In genomic region chr1:111148376-111148881, GRCh38 we compare ENCODE assay signal across 21 cellular contexts. TPM values are rescaled to one million over a fixed set of nuclear protein-coding genes. Genes with fewer than 3 reads are reported as not detected.
DNase-seq lines count a peak whose midpoint lies in the region; ATAC-seq, FAIRE-seq and TF ChIP-seq lines count a peak whose summit lies in the region.
"Had no signal": no experiment of that assay in that cellular context is flagged by ENCODE, and none has a peak within 500 bp of the region (broad histone marks: within the 10 kb centered on the region; RNA-seq: fewer than 3 reads in every experiment).

No MANE protein-coding gene starts in this region.

- no TSS peak for BruUV-seq in GM12878 (replicated peaks; lab: Mats Ljungman, UMichigan)

- ATAC-seq in HG02852 (IDR thresholded peaks at IDR 0.05; ENCODE audit: unreplicated experiment) (peak; percentile 71), GM12878 (peak; percentile 77), HG02588 (IDR thresholded peaks at IDR 0.05; ENCODE audit: unreplicated experiment) (no peak), HG03565 (IDR thresholded peaks at IDR 0.05; ENCODE audit: unreplicated experiment) (no peak)
- ATAC-seq: gastroesophageal sphincter, GM23338, left lung had no signal

- in situ Hi-C loops in GM12878 (cut with MboI) = no loop called here

- DNase-seq in GM12865 (ENCODE audit: low read depth) (peak; percentile 29), GM19239 (ENCODE audit: insufficient read length, low spot score) (no peak), GM12878 (ENCODE audit: low read depth, low spot score) (no peak), activated gamma-delta T cell (lab: John Stamatoyannopoulos, UW) (no peak), MV-4-11 (lab: John Stamatoyannopoulos, UW) (no peak)
- DNase-seq: activated CD4-positive, alpha-beta T cell treated with anti-CD3 and anti-CD28 coated beads, Interleukin-2, amount 50 U/mL, for 48 hours; aorta; left lung; MM.1S; NCI-H1930; NCI-H526 treated with DMSO at 0.1 percent for 48 hours; stimulated activated CD4-positive, alpha-beta T cell treated with anti-CD3 and anti-CD28 coated beads, Interleukin-4, amount 100 ng/mL, for 1 hour had no signal

- peaks cover 99% of the 10 kb centered on the region for H3K79me2 ChIP-seq in GM12878 (ENCODE audit: control insufficient read depth, insufficient read depth, low read length)

- no peak for TF ChIP-seq POLR2A in GM12878 (IDR thresholded peaks at IDR 0.05; ENCODE audit: low read depth, low read length)

- SMC1A ChIA-PET in GM12878 (lab: Charles Lee; ENCODE audit: uncharacterized antibody, unreplicated experiment) = interaction anchor here (0.8 to 3.2 kb wide), 14 partner anchors 9 to 70 kb away, joined by 3 to 20 read pairs (median 4); partner anchors contain the start of genes CEPT1 and DRAM2

- no peak for TF ChIP-seq EP300 in GM12878 (IDR thresholded peaks at IDR 0.05; ENCODE audit: borderline replicate concordance in 1 of 2, control insufficient read depth in 1 of 2, low read depth in 2 of 2, low read length in 2 of 2)

- POLR2A ChIA-PET in GM12878 (lab: Charles Lee) = interaction anchor here (1.0 to 2.1 kb wide), 5 partner anchors 8 to 50 kb away, joined by 3 to 6 read pairs (median 4); no protein-coding TSS in a partner anchor

- H2AFZ ChIP-seq in GM12878 (ENCODE audit: control insufficient read depth, low read depth, low read length) = no peak overlapping the region
- H2AFZ ChIP-seq: GM23338 had no signal

- no peak overlapping the region for H3K4me3 ChIP-seq in GM12865 (ENCODE audit: low read depth, low read length)
- peak overlapping the region; percentile 13 for H3K4me3 ChIP-seq in GM12878
- H3K4me3 ChIP-seq: gastroesophageal sphincter, GM23338, left lung had no signal

- FAIRE-seq in GM19239 (lab: Jason Lieb, UNC) (peak; percentile 64), GM12878 (lab: Jason Lieb, UNC) (peak; percentile 76)
- FAIRE-seq: GM12892 had no signal

- TF ChIP-seq RAD21 in GM12878 (IDR thresholded peaks at IDR 0.05; ENCODE audit: insufficient read depth, low read depth, low read length) = no peak

- RAD21 ChIA-PET in GM12878 (lab: Charles Lee; ENCODE audit: unreplicated experiment) = interaction anchor here (0.7 to 1.8 kb wide), 3 partner anchors 44 to 75 kb away, joined by 3 to 4 read pairs (median 3); no protein-coding TSS in a partner anchor

- peaks cover 4 to 27% of the 10 kb centered on the region in 2 experiments; a peak in 3 of 4 replicates for H3K36me3 ChIP-seq in GM12878 (ENCODE audit: control insufficient read depth in 2 of 2, insufficient read depth in 2 of 2, low read length in 1 of 2)

- no peaks in the 10 kb centered on the region for H4K20me1 ChIP-seq in GM12878 (ENCODE audit: control insufficient read depth, insufficient read depth)

- 19% methylated on average over 2 of the region's 2 CpGs for WGBS in GM12878 (ENCODE audit: insufficient coverage, insufficient replicate concordance, low lambda C conversion rate, missing lambda C conversion rate)

- peak overlapping the region; percentile 45 for H3K4me2 ChIP-seq in GM12878 (ENCODE audit: control insufficient read depth, insufficient read depth)
- H3K4me2 ChIP-seq: GM23338 had no signal

- H3K27ac ChIP-seq in GM12878 (ENCODE audit: control insufficient read depth, insufficient read depth) = peak overlapping the region; percentile 30
- H3K27ac ChIP-seq: epithelial cell of prostate, gastroesophageal sphincter, left lung had no signal

- no peaks in the 10 kb centered on the region for H3K27me3 ChIP-seq in GM12878 (replicated peaks in 1 of 2; ENCODE audit: control insufficient read depth in 2 of 2, insufficient read depth in 2 of 2, low read length in 1 of 2)
- H3K27me3 ChIP-seq: gastroesophageal sphincter, left lung had no signal

- no peak for TF ChIP-seq CTCF in GM12865 (IDR thresholded peaks at IDR 0.05; ENCODE audit: insufficient read depth, low read depth, low read length, missing control alignments)
- no peak for TF ChIP-seq CTCF in GM12878 (IDR thresholded peaks at IDR 0.05 in 2 of 3, conservative IDR thresholded peaks at IDR 0.05 in 1 of 3; ENCODE audit: control insufficient read depth in 2 of 3, extremely low read depth in 1 of 3, insufficient read depth in 1 of 3, low read depth in 3 of 3, low read length in 3 of 3)

- peaks cover 1% of the 10 kb centered on the region; the same call in 2 of the 3 replicates for H3K9me3 ChIP-seq in GM12878 (replicated peaks; ENCODE audit: control insufficient read depth, insufficient read depth, low read length)
- H3K9me3 ChIP-seq: gastroesophageal sphincter, left lung had no signal

- intact Hi-C loops in GM12878 (cut with micrococcal nuclease; ENCODE audit: unreplicated experiment) = loop anchor here (5.0 to 10.0 kb wide), 3 partner anchors 44 to 606 kb away; partner anchors contain the start of genes CD53 and DDX20

- CTCF ChIA-PET in GM12878 (lab: Yijun Ruan, JAX) = interaction anchor here (0.8 to 3.5 kb wide), 4 partner anchors 12 to 118 kb away, joined by 3 to 15 read pairs (median 4); no protein-coding TSS in a partner anchor

- H3K4me1 ChIP-seq in GM12878 (ENCODE audit: control insufficient read depth, insufficient read depth, low read length) = peaks cover 15% of the 10 kb centered on the region

- H3K9ac ChIP-seq in GM12878 (ENCODE audit: control insufficient read depth, insufficient read depth, low read length) = peak overlapping the region; percentile 43

TF ChIP-seq in GM12878, 131 proteins besides CTCF, POLR2A, EP300 and RAD21 (continues in another document):
- TF ChIP-seq RUNX3 (IDR thresholded peaks at IDR 0.05; ENCODE audit: low read length) = no peak
- no peak for TF ChIP-seq TBL1XR1 (IDR thresholded peaks at IDR 0.05; ENCODE audit: low read depth, low read length)
- no peak for TF ChIP-seq EGR1 (IDR thresholded peaks at IDR 0.05; ENCODE audit: borderline replicate concordance in 1 of 2, low read depth in 2 of 2, low read length in 2 of 2)
- TF ChIP-seq JUND (IDR thresholded peaks at IDR 0.05; ENCODE audit: low read depth, low read length) = no peak

RNA-seq across cellular contexts. Expression of gene CEPT1, which starts 8.4 kb away (rescaled TPM):
- 342 and 348 TPM in 2 replicates for total RNA-seq in GM12878 (2013; cell fraction: nucleolus; rRNA removed)
- total RNA-seq in GM12878 (2014; rRNA removed) (56.0 and 70.0 TPM in 2 replicates), GM12878 (2014; rRNA removed; fragmentation: Illumina TruSeq; extraction: Trizol) (67.5 and 68.8 TPM in 2 replicates), GM12878 (2021) (51.8 and 53.6 TPM in 2 replicates)
- polyA plus RNA-seq in GM12878 (2011; ENCODE audit: low read depth) = 23.6 TPM
- polyA plus RNA-seq in GM12878 (2011; rRNA removed) (77.9 and 125 TPM in 2 replicates), GM12878 (2014; fragmentation: Illumina TruSeq; extraction: Trizol) (60.1 and 83.5 TPM in 2 replicates), GM12878 (2014; fragmentation: Nextera tagmentation; extraction: Ambion mirVana) (10 to 100 TPM; 29.4 to 55.5 TPM), GM12878 (2014; rRNA removed) (42.4 and 52.7 TPM in 2 replicates), GM12878 (2016; fragmentation: Nextera tagmentation; extraction: Ambion mirVana) (10 to 100 TPM; 53.1 to 54.1 TPM)
- 25.7 and 33.4 TPM in 2 replicates for polyA plus RNA-seq in GM12878 (2011; cell fraction: cytosol; rRNA removed)
- 40.1 and 49.8 TPM in 2 replicates for polyA plus RNA-seq in GM12878 (2011; cell fraction: nucleus; rRNA removed)
- 31.1 and 54.5 TPM in 2 replicates for polyA plus RNA-seq in GM12878 (2012)
- polyA minus RNA-seq in GM12878 (2011; rRNA and poly(A)+ RNA removed) = 71.9 and 97.9 TPM in 2 replicates
- polyA minus RNA-seq in GM12878 (2011; cell fraction: cytosol; rRNA and poly(A)+ RNA removed) = 19.6 and 21.8 TPM in 2 replicates
- polyA minus RNA-seq in GM12878 (2011; cell fraction: nucleus; rRNA and poly(A)+ RNA removed) = 43.4 and 48.7 TPM in 2 replicates

RNA-seq across cellular contexts. Expression of gene DRAM2, which starts 8.5 kb away (rescaled TPM):
- 151 and 152 TPM in 2 replicates for total RNA-seq in GM12878 (2013; cell fraction: nucleolus; rRNA removed)
- total RNA-seq in GM12878 (2014; rRNA removed) (76.0 and 80.9 TPM in 2 replicates), GM12878 (2014; rRNA removed; fragmentation: Illumina TruSeq; extraction: Trizol) (56.6 and 60.3 TPM in 2 replicates), GM12878 (2021) (39.1 and 45.3 TPM in 2 replicates)
- 76.4 TPM for polyA plus RNA-seq in GM12878 (2011; ENCODE audit: low read depth)
- polyA plus RNA-seq in GM12878 (2011; rRNA removed) (229 and 281 TPM in 2 replicates), GM12878 (2014; fragmentation: Illumina TruSeq; extraction: Trizol) (82.8 and 106 TPM in 2 replicates), GM12878 (2014; fragmentation: Nextera tagmentation; extraction: Ambion mirVana) (100 to 1,000 TPM in 1 of 2 experiments, 10 to 100 TPM in 1; 88.3 to 146 TPM), GM12878 (2014; rRNA removed) (64.1 and 88.0 TPM in 2 replicates), GM12878 (2016; fragmentation: Nextera tagmentation; extraction: Ambion mirVana) (10 to 100 TPM; 57.7 to 58.4 TPM)
- 79.5 and 115 TPM in 2 replicates for polyA plus RNA-seq in GM12878 (2011; cell fraction: cytosol; rRNA removed)
- 93.3 and 138 TPM in 2 replicates for polyA plus RNA-seq in GM12878 (2011; cell fraction: nucleus; rRNA removed)
- polyA plus RNA-seq in GM12878 (2012) = 82.7 and 135 TPM in 2 replicates
- polyA minus RNA-seq in GM12878 (2011; rRNA and poly(A)+ RNA removed) = 81.4 and 133 TPM in 2 replicates
- 14.7 and 17.9 TPM in 2 replicates for polyA minus RNA-seq in GM12878 (2011; cell fraction: cytosol; rRNA and poly(A)+ RNA removed)
- 27.7 and 29.8 TPM in 2 replicates for polyA minus RNA-seq in GM12878 (2011; cell fraction: nucleus; rRNA and poly(A)+ RNA removed)

RNA-seq across cellular contexts. Expression of gene DENND2D, which starts 52.0 kb away (rescaled TPM):
- 483 and 497 TPM in 2 replicates for total RNA-seq in GM12878 (2013; cell fraction: nucleolus; rRNA removed)
- 164 and 170 TPM in 2 replicates for total RNA-seq in GM12878 (2014; rRNA removed)
- 187 and 196 TPM in 2 replicates for total RNA-seq in GM12878 (2014; rRNA removed; fragmentation: Illumina TruSeq; extraction: Trizol)
- total RNA-seq in GM12878 (2021) = 164 and 166 TPM in 2 replicates
- 73.7 TPM for polyA plus RNA-seq in GM12878 (2011; ENCODE audit: low read depth)
- 299 and 375 TPM in 2 replicates for polyA plus RNA-seq in GM12878 (2011; rRNA removed)
- 278 and 313 TPM in 2 replicates for polyA plus RNA-seq in GM12878 (2011; cell fraction: cytosol; rRNA removed)
- 458 and 613 TPM in 2 replicates for polyA plus RNA-seq in GM12878 (2011; cell fraction: nucleus; rRNA removed)
- 75.3 and 147 TPM in 2 replicates for polyA plus RNA-seq in GM12878 (2012)
- polyA plus RNA-seq in GM12878 (2014; fragmentation: Illumina TruSeq; extraction: Trizol) = 193 and 221 TPM in 2 replicates
- polyA plus RNA-seq in GM12878 (2014; fragmentation: Nextera tagmentation; extraction: Ambion mirVana) = 100 to 1,000 TPM; 149 to 200 TPM
- polyA plus RNA-seq in GM12878 (2014; rRNA removed) = 149 and 157 TPM in 2 replicates
- polyA plus RNA-seq in GM12878 (2016; fragmentation: Nextera tagmentation; extraction: Ambion mirVana) = 100 to 1,000 TPM; 162 to 179 TPM
- 404 and 526 TPM in 2 replicates for polyA minus RNA-seq in GM12878 (2011; rRNA and poly(A)+ RNA removed)
- polyA minus RNA-seq in GM12878 (2011; cell fraction: cytosol; rRNA and poly(A)+ RNA removed) = 128 and 168 TPM in 2 replicates
- polyA minus RNA-seq in GM12878 (2011; cell fraction: nucleus; rRNA and poly(A)+ RNA removed) = 708 and 882 TPM in 2 replicates
- total RNA-seq: G401, osteocyte had no signal

Comparison
In these comparisons a context has a peak if more than half of its experiments do, and no peak if none do; other contexts are left out.
1. ATAC-seq: peak in HG02852 (single experiment) and GM12878 (single experiment); none in HG02588 (single experiment) and HG03565 (single experiment).